In genomic region chr1:211382182-211382713, GRCh38 we compare ENCODE assay signal across 1 cellular context.
TF ChIP-seq lines count a peak whose summit lies in the region.

No MANE protein-coding gene starts in this region.

TF ChIP-seq in HepG2, 621 proteins besides CTCF, POLR2A, EP300 and RAD21 (continued from another document):
- TF ChIP-seq ZFP82 (CRISPR knock-in tag; IDR thresholded peaks at IDR 0.05; ENCODE audit: borderline replicate concordance) (0 out of 2 replicates have a peak, but pooled peaks have one; percentile 27), HNRNPH1 (optimal IDR thresholded peaks at IDR 0.05; ENCODE audit: low read depth, low read length) (peak; percentile 89), TBX2 (CRISPR knock-in tag; IDR thresholded peaks at IDR 0.05; ENCODE audit: borderline replicate concordance) (no peak), ZFP41 (CRISPR knock-in tag; IDR thresholded peaks at IDR 0.05; ENCODE audit: borderline replicate concordance) (no peak), PAXIP1 (CRISPR knock-in tag; conservative IDR thresholded peaks at IDR 0.05) (no peak), ZNF205 (CRISPR knock-in tag; IDR thresholded peaks at IDR 0.05) (no peak), GFI1 (CRISPR knock-in tag; IDR thresholded peaks at IDR 0.05; ENCODE audit: borderline replicate concordance) (0 out of 2 replicates have a peak, but pooled peaks have one; percentile 3), ZBTB34 (CRISPR knock-in tag; IDR thresholded peaks at IDR 0.05) (peak; percentile 73; the same call in 1 of the 2 replicates), GABPA (IDR thresholded peaks at IDR 0.05; ENCODE audit: low read depth, low read length) (no peak), GABPA (CRISPR knock-in tag; IDR thresholded peaks at IDR 0.05; ENCODE audit: low read depth) (no peak), KLF9 (CRISPR knock-in tag; IDR thresholded peaks at IDR 0.05; ENCODE audit: low read depth) (peak; percentile 44; the same call in 1 of the 2 replicates), ZNF280D (CRISPR knock-in tag; IDR thresholded peaks at IDR 0.05) (no peak), RARA (CRISPR knock-in tag; IDR thresholded peaks at IDR 0.05) (0 out of 2 replicates have a peak, but pooled peaks have one; percentile 30), ZSCAN25 (CRISPR knock-in tag; IDR thresholded peaks at IDR 0.05) (peak; percentile 75; the same call in 1 of the 2 replicates), MLXIP (CRISPR knock-in tag; IDR thresholded peaks at IDR 0.05; ENCODE audit: borderline replicate concordance) (no peak), MZF1 (CRISPR knock-in tag; IDR thresholded peaks at IDR 0.05; ENCODE audit: borderline replicate concordance) (0 out of 2 replicates have a peak, but pooled peaks have one; percentile 17), ZNF33A (CRISPR knock-in tag; IDR thresholded peaks at IDR 0.05; ENCODE audit: borderline replicate concordance) (0 out of 2 replicates have a peak, but pooled peaks have one; percentile 40), ZNF546 (CRISPR knock-in tag; conservative IDR thresholded peaks at IDR 0.05) (no peak), ZNF619 (CRISPR knock-in tag; IDR thresholded peaks at IDR 0.05) (no peak), ZNF547 (CRISPR knock-in tag; IDR thresholded peaks at IDR 0.05) (no peak), ZNF879 (CRISPR knock-in tag; IDR thresholded peaks at IDR 0.05) (0 out of 2 replicates have a peak, but pooled peaks have one; percentile 21)
